Comparison of ENCODE assay signal across 14 cellular contexts in the genomic region with DNA sequence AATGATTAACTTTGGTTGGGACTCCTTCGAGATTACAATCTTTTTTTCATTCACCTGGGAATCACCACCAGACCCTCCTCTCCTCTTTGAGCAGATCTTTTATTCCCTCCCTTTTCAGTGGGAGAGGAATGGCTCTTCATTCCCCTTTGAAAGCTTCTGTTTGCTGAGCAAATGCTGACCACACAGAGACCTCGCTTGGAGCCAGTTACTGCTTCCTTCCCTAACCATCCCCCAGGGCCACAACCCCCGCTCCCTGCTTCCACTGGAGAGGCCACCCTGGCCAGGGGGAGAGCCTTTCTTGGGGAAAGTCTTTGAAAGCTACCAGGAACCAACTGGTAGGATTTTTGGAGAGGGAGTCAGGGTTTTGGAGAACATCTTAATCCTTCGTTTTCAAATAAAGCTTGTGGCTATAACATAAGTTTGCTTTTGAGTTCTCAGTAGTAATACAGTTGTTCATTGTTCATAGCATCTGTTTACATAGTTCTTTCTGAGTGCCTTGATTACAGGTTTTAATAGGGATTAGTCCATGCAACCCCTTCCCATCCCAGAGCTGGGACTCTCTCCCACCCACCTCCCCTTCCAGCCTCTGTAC.
A peak's percentile ranks its signal among the peaks of the same experiment; 100 is the strongest.
DNase-seq lines count a peak whose midpoint lies in the region; ATAC-seq, FAIRE-seq and TF ChIP-seq lines count a peak whose summit lies in the region.
"Had no signal": no experiment of that assay in that cellular context is flagged by ENCODE, and none has a peak within 500 bp of the region (broad histone marks: within the 10 kb centered on the region; RNA-seq: fewer than 3 reads in every experiment).

No MANE protein-coding gene starts in this region.

- H3K27me3 ChIP-seq in HUES6 (ENCODE audit: control insufficient read depth, insufficient read depth, low read length) = no peaks in the 10 kb centered on the region
- H3K27me3 ChIP-seq in HepG2 (ENCODE audit: control insufficient read depth in 1 of 2, insufficient read depth in 2 of 2, low read length in 2 of 2) = no peaks in the 10 kb centered on the region; a peak in 1 of 5 replicates
- no peaks in the 10 kb centered on the region for H3K27me3 ChIP-seq in testis
- H3K27me3 ChIP-seq: esophagus squamous epithelium had no signal

- no peak for FAIRE-seq in A549 (lab: Jason Lieb, UNC)
- no peak for FAIRE-seq in HepG2 (lab: Jason Lieb, UNC)

- H3K4me3 ChIP-seq in A549 = peak overlapping the region; percentile 49; the same call in 2 of the 3 replicates
- peak overlapping the region; percentile 76 for H3K4me3 ChIP-seq in HUES6 (ENCODE audit: low read depth, low read length)
- peak overlapping the region; percentile 58 to 86 (median 80) for H3K4me3 ChIP-seq in HepG2 (replicated peaks in 1 of 3; ENCODE audit: insufficient read depth in 1 of 3, low read depth in 2 of 3, low read length in 3 of 3)
- H3K4me3 ChIP-seq in testis = no peak overlapping the region
- H3K4me3 ChIP-seq: left ventricle myocardium inferior had no signal

- peak; percentile 41 to 42; a peak in 2 of 5 replicates for TF ChIP-seq EP300 in A549 (IDR thresholded peaks at IDR 0.05)
- TF ChIP-seq EP300 in HepG2 (IDR thresholded peaks at IDR 0.05; ENCODE audit: low read depth in 2 of 2, low read length in 2 of 2) = peak in 1 of 2 experiments; percentile 27; a peak in 1 of 4 replicates
- no peak for TF ChIP-seq EP300 in HepG2 (CRISPR knock-in tag; IDR thresholded peaks at IDR 0.05; ENCODE audit: borderline replicate concordance)

- no peaks in the 10 kb centered on the region for H3K27me3 Mint-ChIP-seq in MCF 10A (ENCODE audit: insufficient read depth, unreplicated experiment)
- H3K27me3 Mint-ChIP-seq in activated CD4-positive, alpha-beta memory T cell treated with anti-CD3 and anti-CD28 coated beads, Interleukin-2, amount 10 ng/mL, durations not matched to agents 7 days and 5 days = peaks cover 2% of the 10 kb centered on the region
- H3K27me3 Mint-ChIP-seq: activated naive CD8-positive, alpha-beta T cell treated with anti-CD3 and anti-CD28 coated beads, Interleukin-2, amount 10 ng/mL, durations not matched to agents 7 days and 5 days; activated T-cell treated with anti-CD3 and anti-CD28 coated beads, Interleukin-2, amount 50 U/mL, for 24 hours had no signal

- H3K27ac Mint-ChIP-seq in MCF 10A (ENCODE audit: low read depth, unreplicated experiment) = peak overlapping the region; percentile 85
- H3K27ac Mint-ChIP-seq in activated CD4-positive, alpha-beta memory T cell treated with anti-CD3 and anti-CD28 coated beads, Interleukin-2, amount 10 ng/mL, durations not matched to agents 7 days and 5 days = no peak overlapping the region
- H3K27ac Mint-ChIP-seq: activated naive CD8-positive, alpha-beta T cell treated with anti-CD3 and anti-CD28 coated beads, Interleukin-2, amount 10 ng/mL, durations not matched to agents 7 days and 5 days; activated T-cell treated with anti-CD3 and anti-CD28 coated beads, Interleukin-2, amount 50 U/mL, for 24 hours; stimulated activated memory B cell treated with anti-CD40 and anti-IgM and Interleukin-4, amounts not matched to agents 10 μg/mL and 1 μg/mL and 100 μg/mL, for 72 hours; T-helper 1 cell treated with Interleukin-12 subunit alpha and Interleukin-12 subunit beta and Interleukin-4 antibody, amounts not matched to agents 30 μg/mL and 1 μg/mL, for 36 hours had no signal

- H3K9ac ChIP-seq in HUES6 (ENCODE audit: low read length) (peak overlapping the region; percentile 85), HepG2 (ENCODE audit: insufficient read depth, low read depth, low read length) (peak overlapping the region; percentile 75)

- H3K4me2 ChIP-seq in A549 (peak overlapping the region; percentile 75), HepG2 (ENCODE audit: low read depth, low read length) (peak overlapping the region; percentile 82)

- TF ChIP-seq POLR2A in A549 (IDR thresholded peaks at IDR 0.05; ENCODE audit: low read length) (no peak), HepG2 (IDR thresholded peaks at IDR 0.05; ENCODE audit: insufficient read depth in 1 of 2, low read depth in 2 of 2, low read length in 2 of 2) (no peak), testis (IDR thresholded peaks at IDR 0.05) (no peak)

- H3K9me3 ChIP-seq in A549 (no peaks in the 10 kb centered on the region), HUES6 (ENCODE audit: control insufficient read depth, insufficient read depth, low read depth, low read length) (no peaks in the 10 kb centered on the region), HepG2 (ENCODE audit: low read length) (no peaks in the 10 kb centered on the region), testis (no peaks in the 10 kb centered on the region)
- H3K9me3 ChIP-seq: esophagus squamous epithelium, left ventricle myocardium inferior had no signal

- H3K36me3 Mint-ChIP-seq in MCF 10A (ENCODE audit: insufficient read depth, unreplicated experiment) = peaks cover 17% of the 10 kb centered on the region
- H3K36me3 Mint-ChIP-seq in activated CD4-positive, alpha-beta memory T cell treated with anti-CD3 and anti-CD28 coated beads, Interleukin-2, amount 10 ng/mL, durations not matched to agents 7 days and 5 days (ENCODE audit: low read depth) = no peaks in the 10 kb centered on the region
- H3K36me3 Mint-ChIP-seq: activated naive CD8-positive, alpha-beta T cell treated with anti-CD3 and anti-CD28 coated beads, Interleukin-2, amount 10 ng/mL, durations not matched to agents 7 days and 5 days; stimulated activated memory B cell treated with anti-CD40 and anti-IgM and Interleukin-4, amounts not matched to agents 10 μg/mL and 1 μg/mL and 100 μg/mL, for 72 hours had no signal

- no peaks in the 10 kb centered on the region for H4K20me1 ChIP-seq in HepG2 (ENCODE audit: insufficient read depth, low read length)

- H3K4me1 Mint-ChIP-seq in MCF 10A (ENCODE audit: insufficient read depth, unreplicated experiment) = peaks cover 20% of the 10 kb centered on the region
- no peaks in the 10 kb centered on the region for H3K4me1 Mint-ChIP-seq in activated CD4-positive, alpha-beta memory T cell treated with anti-CD3 and anti-CD28 coated beads, Interleukin-2, amount 10 ng/mL, durations not matched to agents 7 days and 5 days
- H3K4me1 Mint-ChIP-seq: activated naive CD8-positive, alpha-beta T cell treated with anti-CD3 and anti-CD28 coated beads, Interleukin-2, amount 10 ng/mL, durations not matched to agents 7 days and 5 days; stimulated activated memory B cell treated with anti-CD40 and anti-IgM and Interleukin-4, amounts not matched to agents 10 μg/mL and 1 μg/mL and 100 μg/mL, for 72 hours had no signal

- H3K4me1 ChIP-seq in A549 = peaks cover 71% of the 10 kb centered on the region
- peaks cover 62% of the 10 kb centered on the region for H3K4me1 ChIP-seq in HUES6 (ENCODE audit: control insufficient read depth, insufficient read depth, low read length)
- peaks cover 91% of the 10 kb centered on the region for H3K4me1 ChIP-seq in HepG2 (ENCODE audit: insufficient read depth, low read length)
- no peaks in the 10 kb centered on the region for H3K4me1 ChIP-seq in testis

- WGBS in A549 (ENCODE audit: missing lambda C conversion rate) = 10% methylated on average over 4 of the region's 4 CpGs
- 2% methylated on average over 4 of the region's 4 CpGs for WGBS in HepG2 (ENCODE audit: low lambda C conversion rate)
- 72 to 83% methylated on average over 4 of the region's 4 CpGs for WGBS in testis, 2 donors

- intact Hi-C loops in MCF 10A (cut with micrococcal nuclease) = loop anchor here (1.0 to 2.0 kb wide), 4 partner anchors 9 to 71 kb away; no protein-coding TSS in a partner anchor
- intact Hi-C loops in HepG2 (cut with micrococcal nuclease; ENCODE audit: unreplicated experiment) = loop anchor here (1.0 to 5.0 kb wide), 6 partner anchors 9 to 110 kb away; no protein-coding TSS in a partner anchor
- intact Hi-C loops in testis (cut with DNase I; ENCODE audit: low total_unique reads) = no loop called here

- CTCF ChIA-PET in A549 (lab: Yijun Ruan, JAX) (interaction anchor here (0.7 to 6.8 kb wide), 4 partner anchors 68 to 111 kb away, joined by 3 to 19 read pairs (median 4); no protein-coding TSS in a partner anchor), MCF 10A (lab: Yijun Ruan, JAX) (interaction anchor here (0.7 to 11.4 kb wide), 15 partner anchors 9 to 111 kb away, joined by 3 to 100 read pairs (median 5); no protein-coding TSS in a partner anchor), HepG2 (lab: Yijun Ruan, JAX; ENCODE audit: low intra/inter-chr PET ratio, low total read pairs) (no interaction called here)
- CTCF ChIA-PET in activated CD4-positive, alpha-beta memory T cell treated with anti-CD3 and anti-CD28 coated beads, Interleukin-2, amount 10 ng/mL, durations not matched to agents 7 days and 5 days (lab: Charles Lee) = no interaction called here

- no peak for TF ChIP-seq RAD21 in A549 (conservative IDR thresholded peaks at IDR 0.05 in 1 of 2, IDR thresholded peaks at IDR 0.05 in 1 of 2)
- TF ChIP-seq RAD21 in HepG2 (CRISPR knock-in tag; IDR thresholded peaks at IDR 0.05) = no peak

- peak; percentile 71 to 78 for ATAC-seq in A549
- ATAC-seq in HepG2 = peak; percentile 53
- ATAC-seq in GM21360 (IDR thresholded peaks at IDR 0.05; ENCODE audit: unreplicated experiment) = no peak
- ATAC-seq: stimulated activated memory B cell treated with anti-CD40 and anti-IgM and Interleukin-4, amounts not matched to agents 10 μg/mL and 1 μg/mL and 100 μg/mL, for 72 hours had no signal

- DNase-seq in A549 (ENCODE audit: low read depth in 1 of 2, low spot score in 1 of 2) (peak; percentile 32 to 73), MCF 10A (ENCODE audit: unreplicated experiment) (no peak), HepG2 (ENCODE audit: low spot score) (peak; percentile 61), testis (no peak), A172 (ENCODE audit: low spot score) (no peak)
- no peak for DNase-seq in activated CD4-positive, alpha-beta memory T cell treated with anti-CD3 and anti-CD28 coated beads, Interleukin-2, amount 10 ng/mL, durations not matched to agents 7 days and 5 days
- DNase-seq: activated naive CD8-positive, alpha-beta T cell treated with anti-CD3 and anti-CD28 coated beads, Interleukin-2, amount 10 ng/mL, durations not matched to agents 7 days and 5 days; activated T-cell treated with anti-CD3 and anti-CD28 coated beads, Interleukin-2, amount 50 U/mL, for 24 hours; esophagus squamous epithelium; left ventricle myocardium inferior had no signal

- POLR2A ChIA-PET in A549 (lab: Yijun Ruan, JAX) = no interaction called here
- POLR2A ChIA-PET in MCF 10A (lab: Yijun Ruan, JAX) = interaction anchor here (0.6 to 23.4 kb wide), 16 partner anchors 11 to 345 kb away, joined by 3 to 691 read pairs (median 32); no protein-coding TSS in a partner anchor
- POLR2A ChIA-PET in HepG2 (lab: Yijun Ruan, JAX) = interaction anchor here (0.9 to 6.9 kb wide), 13 partner anchors 9 to 111 kb away, joined by 3 to 65 read pairs (median 13); no protein-coding TSS in a partner anchor
- POLR2A ChIA-PET in activated CD4-positive, alpha-beta memory T cell treated with anti-CD3 and anti-CD28 coated beads, Interleukin-2, amount 10 ng/mL, durations not matched to agents 7 days and 5 days (lab: Charles Lee) = no interaction called here

- in situ Hi-C loops in HepG2 (cut with HindIII; ENCODE audit: extremely low pct_ligation_motif_present, low pct_unique_long_range_greater_than_20kb) = no loop called here

- TF ChIP-seq CTCF in A549 (IDR thresholded peaks at IDR 0.05) = no peak
- no peak for TF ChIP-seq CTCF in MCF 10A (IDR thresholded peaks at IDR 0.05; ENCODE audit: unreplicated experiment)
- no peak for TF ChIP-seq CTCF in HepG2 (CRISPR knock-in tag; IDR thresholded peaks at IDR 0.05)
- TF ChIP-seq CTCF in testis (IDR thresholded peaks at IDR 0.05) = no peak

- H3K9me3 Mint-ChIP-seq in MCF 10A (ENCODE audit: unreplicated experiment) = no peaks in the 10 kb centered on the region
- H3K9me3 Mint-ChIP-seq in activated CD4-positive, alpha-beta memory T cell treated with anti-CD3 and anti-CD28 coated beads, Interleukin-2, amount 10 ng/mL, durations not matched to agents 7 days and 5 days = no peaks in the 10 kb centered on the region
- H3K9me3 Mint-ChIP-seq: activated naive CD8-positive, alpha-beta T cell treated with anti-CD3 and anti-CD28 coated beads, Interleukin-2, amount 10 ng/mL, durations not matched to agents 7 days and 5 days; activated T-cell treated with anti-CD3 and anti-CD28 coated beads, Interleukin-2, amount 50 U/mL, for 24 hours; stimulated activated memory B cell treated with anti-CD40 and anti-IgM and Interleukin-4, amounts not matched to agents 10 μg/mL and 1 μg/mL and 100 μg/mL, for 72 hours; T-helper 1 cell treated with Interleukin-12 subunit alpha and Interleukin-12 subunit beta and Interleukin-4 antibody, amounts not matched to agents 30 μg/mL and 1 μg/mL, for 36 hours had no signal

- no peaks in the 10 kb centered on the region for H3K36me3 ChIP-seq in HUES6 (ENCODE audit: control insufficient read depth, insufficient read depth, low read length)
- no peaks in the 10 kb centered on the region for H3K36me3 ChIP-seq in HepG2 (replicated peaks in 1 of 2; ENCODE audit: control insufficient read depth in 1 of 2, insufficient read depth in 2 of 2, low read length in 2 of 2)
- H3K36me3 ChIP-seq in testis (ENCODE audit: low read depth, missing control alignments) = no peaks in the 10 kb centered on the region
- H3K36me3 ChIP-seq: esophagus squamous epithelium, left ventricle myocardium inferior had no signal

- peak overlapping the region; percentile 79 for H3K4me3 Mint-ChIP-seq in MCF 10A (ENCODE audit: unreplicated experiment)
- H3K4me3 Mint-ChIP-seq in activated CD4-positive, alpha-beta memory T cell treated with anti-CD3 and anti-CD28 coated beads, Interleukin-2, amount 10 ng/mL, durations not matched to agents 7 days and 5 days = no peak overlapping the region
- H3K4me3 Mint-ChIP-seq: activated naive CD8-positive, alpha-beta T cell treated with anti-CD3 and anti-CD28 coated beads, Interleukin-2, amount 10 ng/mL, durations not matched to agents 7 days and 5 days; activated T-cell treated with anti-CD3 and anti-CD28 coated beads, Interleukin-2, amount 50 U/mL, for 24 hours; stimulated activated memory B cell treated with anti-CD40 and anti-IgM and Interleukin-4, amounts not matched to agents 10 μg/mL and 1 μg/mL and 100 μg/mL, for 72 hours; T-helper 1 cell treated with Interleukin-12 subunit alpha and Interleukin-12 subunit beta and Interleukin-4 antibody, amounts not matched to agents 30 μg/mL and 1 μg/mL, for 36 hours had no signal

- peak overlapping the region; percentile 91 to 92 for H3K27ac ChIP-seq in A549
- peak overlapping the region; percentile 58; the same call in 1 of the 2 replicates for H3K27ac ChIP-seq in HUES6 (ENCODE audit: low read depth, low read length)
- peak overlapping the region; percentile 76 for H3K27ac ChIP-seq in HepG2 (ENCODE audit: extremely low read length, insufficient read depth, low read length)
- H3K27ac ChIP-seq in testis = no peak overlapping the region

- peaks cover 55% of the 10 kb centered on the region for H3K79me2 ChIP-seq in HepG2 (ENCODE audit: insufficient read depth, low read length)

- BruUV-seq in MCF 10A (replicated peaks; lab: Mats Ljungman, UMichigan) (no TSS peak), HepG2 (replicated peaks; lab: Mats Ljungman, UMichigan) (no TSS peak)

- H2AFZ ChIP-seq in HepG2 (ENCODE audit: low read length) = no peak overlapping the region

Comparison
In these comparisons a context has a peak if more than half of its experiments do, and no peak if none do; other contexts are left out.
1. DNase-seq: peak in A549 (2 of 2) and HepG2 (single experiment); none in MCF 10A (single experiment), activated CD4-positive, alpha-beta memory T cell treated with anti-CD3 and anti-CD28 coated beads, Interleukin-2, amount 10 ng/mL, durations not matched to agents 7 days and 5 days (single experiment), testis (single experiment) and A172 (single experiment).
2. H3K27ac ChIP-seq: peak in A549 (2 of 2), HUES6 (single experiment) and HepG2 (single experiment); none in testis (0 of 2).
3. H3K4me3 ChIP-seq: peak in A549 (single experiment), HUES6 (single experiment) and HepG2 (3 of 3); none in testis (0 of 2).
4. CTCF ChIA-PET loops: an anchor here in A549 (0.7 to 6.8 kb wide) and MCF 10A (0.7 to 11.4 kb wide); none called in HepG2 and activated CD4-positive, alpha-beta memory T cell treated with anti-CD3 and anti-CD28 coated beads, Interleukin-2, amount 10 ng/mL, durations not matched to agents 7 days and 5 days.
5. POLR2A ChIA-PET loops: an anchor here in MCF 10A (0.6 to 23.4 kb wide) and HepG2 (0.9 to 6.9 kb wide); none called in A549 and activated CD4-positive, alpha-beta memory T cell treated with anti-CD3 and anti-CD28 coated beads, Interleukin-2, amount 10 ng/mL, durations not matched to agents 7 days and 5 days.
6. Of the 38 proteins assayed by ChIP-seq in both HepG2 and A549: peak only in HepG2: none; only in A549: JUNB and SMC3; in both: none; in neither: 34; mixed calls (peak in some experiments, not most) for 2.